In genomic region chr19:440391-441212, GRCh38 we compare ENCODE assay signal across 22 cellular contexts. TPM values are rescaled to one million over a fixed set of nuclear protein-coding genes. Genes with fewer than 3 reads are reported as not detected.
"Had no signal": no experiment of that assay in that cellular context is flagged by ENCODE, and none has a peak within 500 bp of the region (broad histone marks: within the 10 kb centered on the region; RNA-seq: fewer than 3 reads in every experiment).

No MANE protein-coding gene starts in this region.

- DNase-seq: effector memory CD4-positive, alpha-beta T cell; heart right ventricle; hypothalamus; mesenchymal stem cell; midbrain; naive B cell; sigmoid colon; small intestine; stimulated activated CD4-positive, alpha-beta T cell treated with anti-CD3 and anti-CD28 coated beads, Interleukin-2, amount 100 ng/mL, for 48 hours; transverse colon had no signal

- H3K4me3 ChIP-seq: heart right ventricle, left lung, lung, sigmoid colon, thoracic aorta, transverse colon had no signal

- H3K9me3 ChIP-seq: heart right ventricle, left lung, neutrophil, sigmoid colon, thoracic aorta, transverse colon had no signal

- H3K27ac Mint-ChIP-seq: naive B cell; nephron; stimulated activated naive CD8-positive, alpha-beta T cell treated with anti-CD3 and anti-CD28 coated beads, Interleukin-15, Interleukin-2, amounts not matched to agents 100 ng/mL and 50 ng/mL, for 24 hours had no signal

- H3K9me3 Mint-ChIP-seq: nephron had no signal

- H3K27ac ChIP-seq: heart right ventricle, left lung, neutrophil, sigmoid colon, thoracic aorta, transverse colon had no signal

- H3K27me3 ChIP-seq: heart right ventricle, sigmoid colon, transverse colon had no signal

- H3K36me3 ChIP-seq: left lung, neutrophil, thoracic aorta, transverse colon had no signal

- FAIRE-seq: endometrium, frontal cortex, islet of Langerhans, small intestine had no signal

- H3K4me3 Mint-ChIP-seq: naive B cell; nephron; stimulated activated naive CD8-positive, alpha-beta T cell treated with anti-CD3 and anti-CD28 coated beads, Interleukin-15, Interleukin-2, amounts not matched to agents 100 ng/mL and 50 ng/mL, for 24 hours had no signal

- H3K4me1 ChIP-seq: sigmoid colon, transverse colon had no signal

- ATAC-seq: esophagus mucosa, left lung had no signal

RNA-seq across cellular contexts. Expression of gene C2CD4C, which starts 31.7 kb away (rescaled TPM):
- total RNA-seq: osteoblast had no signal
- polyA plus RNA-seq: fibroblast of lung had no signal

RNA-seq across cellular contexts. Expression of gene MADCAM1, which starts 55.7 kb away (rescaled TPM):
- polyA plus RNA-seq: fibroblast of lung had no signal
